ENCODE assay signal across 18 cellular contexts in the genomic region with DNA sequence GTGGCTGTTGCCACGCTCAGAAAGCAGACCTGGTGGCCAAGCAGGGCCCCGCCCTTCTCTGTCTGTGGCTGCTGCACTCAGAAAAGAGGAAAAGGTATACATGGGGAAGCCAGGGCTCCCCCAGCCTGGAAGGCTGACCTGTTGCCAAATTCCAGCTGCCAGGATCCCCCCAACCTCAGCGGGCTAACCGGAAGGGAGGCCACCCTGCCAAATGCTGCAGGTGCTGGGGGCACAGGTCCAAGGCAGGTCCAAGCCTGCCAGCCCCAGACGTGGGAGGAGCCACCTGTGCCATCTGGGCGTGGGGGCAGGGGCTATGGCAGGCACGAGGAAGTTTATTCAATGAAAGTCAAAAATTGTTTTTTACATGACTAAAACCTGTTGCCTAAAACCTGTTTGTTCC. TPM values are rescaled to one million over a fixed set of nuclear protein-coding genes. Genes with fewer than 3 reads are reported as not detected.
DNase-seq lines count a peak whose midpoint lies in the region; ATAC-seq and TF ChIP-seq lines count a peak whose summit lies in the region.
"Had no signal": no experiment of that assay in that cellular context is flagged by ENCODE, and none has a peak within 500 bp of the region (broad histone marks: within the 10 kb centered on the region; RNA-seq: fewer than 3 reads in every experiment).

No MANE protein-coding gene starts in this region.

- ATAC-seq in left ventricle myocardium superior (no peak), left cardiac atrium (no peak), HG03175 (IDR thresholded peaks at IDR 0.05; ENCODE audit: unreplicated experiment) (no peak)
- ATAC-seq in effector memory CD8-positive, alpha-beta T cell (replicated peaks) = no peak
- ATAC-seq: activated naive CD4-positive, alpha-beta T cell treated with anti-CD3 and anti-CD28 coated beads, Interleukin-2, amount 50 U/mL, for 72 hours; CD8-positive, alpha-beta T cell; SK-N-SH treated with all-trans-retinoic acid at 6 μM for 48 hours had no signal

- no peak for TF ChIP-seq CTCF in brain (conservative IDR thresholded peaks at IDR 0.05)

- H3K27me3 Mint-ChIP-seq in brain = peaks cover 11% of the 10 kb centered on the region
- peaks cover 0 to 42% of the 10 kb centered on the region in 2 donors for H3K27me3 Mint-ChIP-seq in effector memory CD8-positive, alpha-beta T cell

- peak overlapping the region in 4 of 5 experiments; percentile 9 to 92 (median 90) for H3K4me3 Mint-ChIP-seq in brain
- H3K4me3 Mint-ChIP-seq in effector memory CD8-positive, alpha-beta T cell = no peak overlapping the region
- H3K4me3 Mint-ChIP-seq: activated CD4-positive, alpha-beta T cell treated with anti-CD3 and anti-CD28 coated beads, Interleukin-2, amount 10 ng/mL, durations not matched to agents 7 days and 5 days had no signal

- H3K4me1 Mint-ChIP-seq in brain = peaks cover 55% of the 10 kb centered on the region
- peaks cover 17 to 30% of the 10 kb centered on the region in 2 donors for H3K4me1 Mint-ChIP-seq in effector memory CD8-positive, alpha-beta T cell (ENCODE audit: low read depth in 2 of 2)

- H3K36me3 Mint-ChIP-seq in brain = no peaks in the 10 kb centered on the region
- H3K36me3 Mint-ChIP-seq in effector memory CD8-positive, alpha-beta T cell (ENCODE audit: insufficient read depth) = no peaks in the 10 kb centered on the region
- H3K36me3 Mint-ChIP-seq: activated naive CD4-positive, alpha-beta T cell treated with anti-CD3 and anti-CD28 coated beads, Interleukin-2, amount 50 U/mL, for 72 hours; CD8-positive, alpha-beta T cell had no signal

- H3K27ac Mint-ChIP-seq in brain = peak overlapping the region in 3 of 5 experiments; percentile 68 to 98 (median 84)
- H3K27ac Mint-ChIP-seq in effector memory CD8-positive, alpha-beta T cell = no peak overlapping the region
- H3K27ac Mint-ChIP-seq: activated CD4-positive, alpha-beta T cell treated with anti-CD3 and anti-CD28 coated beads, Interleukin-2, amount 10 ng/mL, durations not matched to agents 7 days and 5 days; activated naive CD4-positive, alpha-beta T cell treated with anti-CD3 and anti-CD28 coated beads, Interleukin-2, amount 50 U/mL, for 72 hours; CD8-positive, alpha-beta T cell had no signal

- DNase-seq in left ventricle myocardium superior = peak; percentile 35
- DNase-seq in left cardiac atrium = no peak
- peak; percentile 82 for DNase-seq in NCI-H1105 (lab: John Stamatoyannopoulos, UW)
- DNase-seq in activated CD4-positive, alpha-beta T cell treated with anti-CD3 and anti-CD28 coated beads for 1 hour = no peak
- DNase-seq in effector memory CD8-positive, alpha-beta T cell = no peak
- DNase-seq: activated CD4-positive, alpha-beta T cell treated with anti-CD3 and anti-CD28 coated beads, Interleukin-2, amount 10 ng/mL, durations not matched to agents 7 days and 5 days; EL; GOT3; NCI-H146; NCI-H446 treated with DMSO at 0.1 percent for 48 hours; occipital lobe; stimulated activated CD8-positive, alpha-beta memory T cell treated with anti-CD3 and anti-CD28 coated beads, Interleukin-4, amount 100 ng/mL, for 48 hours had no signal

- H3K9me3 Mint-ChIP-seq in brain = peaks cover 0 to 7% (median 0%) of the 10 kb centered on the region in 5 experiments
- H3K9me3 Mint-ChIP-seq in effector memory CD8-positive, alpha-beta T cell = no peaks in the 10 kb centered on the region
- H3K9me3 Mint-ChIP-seq: activated CD4-positive, alpha-beta T cell treated with anti-CD3 and anti-CD28 coated beads, Interleukin-2, amount 10 ng/mL, durations not matched to agents 7 days and 5 days; activated naive CD4-positive, alpha-beta T cell treated with anti-CD3 and anti-CD28 coated beads, Interleukin-2, amount 50 U/mL, for 72 hours; CD8-positive, alpha-beta T cell; central memory CD8-positive, alpha-beta T cell had no signal

- intact Hi-C loops in left ventricle myocardium superior (cut with micrococcal nuclease) (no loop called here), left cardiac atrium (cut with DNase I) (loop anchor here in 1 of 2 donors (5.0 kb wide), 1 partner anchor 74 kb away; no protein-coding TSS in a partner anchor)

RNA-seq across cellular contexts. Expression of gene NPTXR, which starts 2.6 kb away (rescaled TPM):
- 23.4 TPM for total RNA-seq in left ventricle myocardium superior
- total RNA-seq in left cardiac atrium = 10 to 100 TPM; 26.9 to 30.8 TPM
- 120 TPM for polyA plus RNA-seq in brain (ENCODE audit: insufficient read depth, low read depth, low replicate concordance)

RNA-seq across cellular contexts. Expression of gene CBX6, which starts 30.8 kb away (rescaled TPM):
- 37.1 TPM for total RNA-seq in left ventricle myocardium superior
- total RNA-seq in left cardiac atrium = 10 to 100 TPM; 46.0 to 54.3 TPM
- polyA plus RNA-seq in brain (ENCODE audit: insufficient read depth, low read depth, low replicate concordance) = 64.4 TPM

RNA-seq across cellular contexts. Expression of gene DNAL4, which starts 47.3 kb away (rescaled TPM):
- total RNA-seq in left ventricle myocardium superior (11.6 TPM), left cardiac atrium (10 to 100 TPM in 1 of 2 donors, 1 to 10 TPM in 1; 8.8 to 10.8 TPM)
- polyA plus RNA-seq in brain (ENCODE audit: insufficient read depth, low read depth, low replicate concordance) = 61.4 TPM

Comparison
In these comparisons a context has a peak if more than half of its experiments do, and no peak if none do; other contexts are left out.
1. DNase-seq: peak in left ventricle myocardium superior (single experiment) and NCI-H1105 (single experiment); none in left cardiac atrium (single experiment), activated CD4-positive, alpha-beta T cell treated with anti-CD3 and anti-CD28 coated beads for 1 hour (single experiment) and effector memory CD8-positive, alpha-beta T cell (0 of 3).
2. H3K27ac Mint-ChIP-seq: peak in brain (3 of 5); none in effector memory CD8-positive, alpha-beta T cell (0 of 2).
3. H3K4me3 Mint-ChIP-seq: peak in brain (4 of 5); none in effector memory CD8-positive, alpha-beta T cell (0 of 2).